2 cellular contexts compared by ENCODE assay signal in the genomic region with DNA sequence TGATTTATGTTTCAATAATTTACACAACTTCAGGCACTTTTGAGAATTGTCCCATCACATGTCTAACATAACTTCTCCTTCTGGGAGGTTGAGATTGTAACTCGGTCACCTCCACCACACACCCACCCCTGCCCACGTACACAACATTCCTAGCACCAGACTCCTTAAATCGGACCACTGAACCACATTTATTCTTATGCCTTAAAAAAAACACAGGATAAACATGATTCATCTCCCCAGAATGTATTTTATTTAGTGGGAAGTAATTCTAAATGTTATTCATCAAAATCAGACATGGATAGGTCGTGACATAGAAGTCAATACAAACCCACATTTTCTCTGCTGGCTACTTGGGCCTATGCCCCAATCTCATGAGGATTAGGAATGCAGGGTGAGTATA.
TF ChIP-seq lines count a peak whose summit lies in the region.

No MANE protein-coding gene starts in this region.

TF ChIP-seq in IMR-90, 13 proteins besides CTCF, POLR2A, EP300 and RAD21 (continued from another document):
- TF ChIP-seq BHLHE40 (IDR thresholded peaks at IDR 0.05; ENCODE audit: low read depth, low read length) (no peak; the same call in 1 of the 2 replicates), MAZ (IDR thresholded peaks at IDR 0.05; ENCODE audit: borderline replicate concordance, low read depth, low read length) (no peak), SMC3 (IDR thresholded peaks at IDR 0.05; ENCODE audit: low read depth, low read length) (no peak), NFE2L2 (IDR thresholded peaks at IDR 0.05; ENCODE audit: low read depth, low read length) (no peak), RCOR1 (IDR thresholded peaks at IDR 0.05; ENCODE audit: insufficient replicate concordance, low read length) (no peak), MXI1 (IDR thresholded peaks at IDR 0.05; ENCODE audit: borderline replicate concordance, low read depth, low read length) (no peak), FOS (IDR thresholded peaks at IDR 0.05; ENCODE audit: low read depth, low read length) (no peak), CEBPB (IDR thresholded peaks at IDR 0.05; ENCODE audit: low read depth, low read length) (no peak)
- TF ChIP-seq, protein P1, sequence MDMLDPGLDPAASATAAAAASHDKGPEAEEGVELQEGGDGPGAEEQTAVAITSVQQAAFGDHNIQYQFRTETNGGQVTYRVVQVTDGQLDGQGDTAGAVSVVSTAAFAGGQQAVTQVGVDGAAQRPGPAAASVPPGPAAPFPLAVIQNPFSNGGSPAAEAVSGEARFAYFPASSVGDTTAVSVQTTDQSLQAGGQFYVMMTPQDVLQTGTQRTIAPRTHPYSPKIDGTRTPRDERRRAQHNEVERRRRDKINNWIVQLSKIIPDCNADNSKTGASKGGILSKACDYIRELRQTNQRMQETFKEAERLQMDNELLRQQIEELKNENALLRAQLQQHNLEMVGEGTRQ (IDR thresholded peaks at IDR 0.05; ENCODE audit: low read depth, low read length) = no peak
- TF ChIP-seq, protein P2, sequence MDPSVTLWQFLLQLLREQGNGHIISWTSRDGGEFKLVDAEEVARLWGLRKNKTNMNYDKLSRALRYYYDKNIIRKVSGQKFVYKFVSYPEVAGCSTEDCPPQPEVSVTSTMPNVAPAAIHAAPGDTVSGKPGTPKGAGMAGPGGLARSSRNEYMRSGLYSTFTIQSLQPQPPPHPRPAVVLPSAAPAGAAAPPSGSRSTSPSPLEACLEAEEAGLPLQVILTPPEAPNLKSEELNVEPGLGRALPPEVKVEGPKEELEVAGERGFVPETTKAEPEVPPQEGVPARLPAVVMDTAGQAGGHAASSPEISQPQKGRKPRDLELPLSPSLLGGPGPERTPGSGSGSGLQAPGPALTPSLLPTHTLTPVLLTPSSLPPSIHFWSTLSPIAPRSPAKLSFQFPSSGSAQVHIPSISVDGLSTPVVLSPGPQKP (IDR thresholded peaks at IDR 0.05; ENCODE audit: borderline replicate concordance, low read depth, low read length) = no peak

TF ChIP-seq in HEK293T, 16 proteins besides CTCF, POLR2A, EP300 and RAD21 (continued from another document):
- TF ChIP-seq BHLHE40 (IDR thresholded peaks at IDR 0.05; ENCODE audit: borderline replicate concordance) = no peak
